Comparison of ENCODE assay signal across 8 cellular contexts in genomic region chr14:73759714-73760597, GRCh38. TPM values are rescaled to one million over a fixed set of nuclear protein-coding genes. Genes with fewer than 3 reads are reported as not detected.
DNase-seq lines count a peak whose midpoint lies in the region; ATAC-seq, FAIRE-seq and TF ChIP-seq lines count a peak whose summit lies in the region.

No MANE protein-coding gene starts in this region.

- H3K9me2 ChIP-seq in SU-DHL-6 (replicated peaks; ENCODE audit: insufficient read depth, low read length), result no peaks in the 10 kb centered on the region

- H4K20me1 ChIP-seq in SU-DHL-6 (ENCODE audit: low read depth, low read length), result no peaks in the 10 kb centered on the region; the same call in 1 of the 2 replicates

- peak; percentile 70 for ATAC-seq in HG02798 (IDR thresholded peaks at IDR 0.05; ENCODE audit: poor library complexity, unreplicated experiment)
- ATAC-seq in activated naive CD8-positive, alpha-beta T cell treated with anti-CD3 and anti-CD28 coated beads, Interleukin-2, amount 50 U/mL, for 24 hours, result peak; percentile 75

- peak overlapping the region; percentile 26 for H4K8ac ChIP-seq in trophoblast cell (ENCODE audit: low read depth, low read length)

- H3K9me3 Mint-ChIP-seq in activated naive CD8-positive, alpha-beta T cell treated with anti-CD3 and anti-CD28 coated beads, Interleukin-2, amount 50 U/mL, for 24 hours, result no peaks in the 10 kb centered on the region

- WGBS in trophoblast cell (ENCODE audit: extremely low coverage, insufficient coverage, insufficient read length), result no CpG with 5 or more reads among the region's 93 CpGs
- WGBS in tibial nerve, 2 donors, result 0 to 1% methylated on average over 30 to 60 of the region's 93 CpGs

- peak; percentile 81 to 96 for TF ChIP-seq EP300 in tibial nerve (IDR thresholded peaks at IDR 0.05)

- H3K4me1 Mint-ChIP-seq in activated naive CD8-positive, alpha-beta T cell treated with anti-CD3 and anti-CD28 coated beads, Interleukin-2, amount 50 U/mL, for 24 hours, result peaks cover 81% of the 10 kb centered on the region

- no peaks in the 10 kb centered on the region for H3K36me3 ChIP-seq in SU-DHL-6 (ENCODE audit: low read length)
- H3K36me3 ChIP-seq in cardiac muscle cell, result no peaks in the 10 kb centered on the region
- no peaks in the 10 kb centered on the region for H3K36me3 ChIP-seq in trophoblast cell (ENCODE audit: control insufficient read depth in 1 of 2, insufficient read depth in 2 of 2, low read length in 2 of 2)
- H3K36me3 ChIP-seq in tibial nerve, result no peaks in the 10 kb centered on the region

- H3K9me3 ChIP-seq in SU-DHL-6 (ENCODE audit: insufficient read depth, low read length) (no peaks in the 10 kb centered on the region), cardiac muscle cell (ENCODE audit: low read depth) (no peaks in the 10 kb centered on the region), trophoblast cell (ENCODE audit: insufficient read depth, low read depth, low read length) (no peaks in the 10 kb centered on the region), tibial nerve (no peaks in the 10 kb centered on the region)

- peak overlapping the region; percentile 52 for H4K91ac ChIP-seq in trophoblast cell (ENCODE audit: low read depth, low read length)

- peak; percentile 86 for FAIRE-seq in GM12892 (lab: Jason Lieb, UNC)

- peaks cover 25% of the 10 kb centered on the region for H3K79me1 ChIP-seq in trophoblast cell (ENCODE audit: low read length)

- H2BK12ac ChIP-seq in trophoblast cell (ENCODE audit: low read length), result peak overlapping the region; percentile 55

- H3K18ac ChIP-seq in trophoblast cell (ENCODE audit: low read length), result peak overlapping the region; percentile 47

- H3K27me3 Mint-ChIP-seq in activated naive CD8-positive, alpha-beta T cell treated with anti-CD3 and anti-CD28 coated beads, Interleukin-2, amount 50 U/mL, for 24 hours, result no peaks in the 10 kb centered on the region

- H3K27ac Mint-ChIP-seq in activated naive CD8-positive, alpha-beta T cell treated with anti-CD3 and anti-CD28 coated beads, Interleukin-2, amount 50 U/mL, for 24 hours, result peak overlapping the region; percentile 98

- peak overlapping the region; percentile 86 for H2BK5ac ChIP-seq in trophoblast cell (ENCODE audit: low read depth, low read length, poor library complexity)

- H2AFZ ChIP-seq in SU-DHL-6 (ENCODE audit: low read depth, low read length, severe bottlenecking), result no peak overlapping the region
- peak overlapping the region; percentile 46 for H2AFZ ChIP-seq in trophoblast cell (ENCODE audit: insufficient read depth, low read length, poor library complexity)

- H3K4me3 ChIP-seq in SU-DHL-6 (ENCODE audit: insufficient read depth, low read length, poor library complexity, severe bottlenecking), result peak overlapping the region; percentile 82
- H3K4me3 ChIP-seq in cardiac muscle cell, result peak overlapping the region; percentile 63
- H3K4me3 ChIP-seq in trophoblast cell (ENCODE audit: low read depth, low read length), result peak overlapping the region; percentile 87
- H3K4me3 ChIP-seq in tibial nerve, result peak overlapping the region; percentile 62 to 87 (median 74)

- H3K4me3 Mint-ChIP-seq in activated naive CD8-positive, alpha-beta T cell treated with anti-CD3 and anti-CD28 coated beads, Interleukin-2, amount 50 U/mL, for 24 hours, result peak overlapping the region; percentile 86

- H3K79me2 ChIP-seq in SU-DHL-6 (ENCODE audit: insufficient read depth, low read length), result peaks cover 53% of the 10 kb centered on the region
- H3K79me2 ChIP-seq in trophoblast cell (ENCODE audit: control insufficient read depth, insufficient read depth, low read length, poor library complexity), result peaks cover 27% of the 10 kb centered on the region

- H3K27ac ChIP-seq in SU-DHL-6 (ENCODE audit: low read depth, low read length) (peak overlapping the region; percentile 97), cardiac muscle cell (peak overlapping the region; percentile 82), trophoblast cell (ENCODE audit: low read depth, low read length) (peak overlapping the region; percentile 97), tibial nerve (peak overlapping the region; percentile 91 to 99 (median 98))

- peak overlapping the region; percentile 7 for H3K4ac ChIP-seq in trophoblast cell (ENCODE audit: low read depth, low read length)

- TF ChIP-seq POLR2A in GM12892 (IDR thresholded peaks at IDR 0.05; ENCODE audit: low read depth, low read length) (peak; percentile 98), tibial nerve (IDR thresholded peaks at IDR 0.05) (peak; percentile 87 to 90)

- H2AK5ac ChIP-seq in trophoblast cell (ENCODE audit: low read length), result no peak overlapping the region

- H3K23ac ChIP-seq in trophoblast cell (ENCODE audit: low read length), result no peak overlapping the region

- DNase-seq in GM12892 (ENCODE audit: insufficient read length) (peak; percentile 79), NCI-H1417 treated with DMSO at 0.1 percent for 48 hours (lab: John Stamatoyannopoulos, UW) (peak; percentile 83), cardiac muscle cell (ENCODE audit: low read depth in 1 of 2, low spot score in 1 of 2) (peak; percentile 96 to 99), trophoblast cell (peak; percentile 98 to 99), tibial nerve (ENCODE audit: low spot score in 2 of 2) (peak; percentile 93 to 94)
- peak; percentile 98 for DNase-seq in activated naive CD8-positive, alpha-beta T cell treated with anti-CD3 and anti-CD28 coated beads, Interleukin-2, amount 50 U/mL, for 24 hours

- H3K27me3 ChIP-seq in SU-DHL-6 (ENCODE audit: low read length), result no peaks in the 10 kb centered on the region
- no peaks in the 10 kb centered on the region for H3K27me3 ChIP-seq in cardiac muscle cell
- no peaks in the 10 kb centered on the region for H3K27me3 ChIP-seq in trophoblast cell (ENCODE audit: insufficient read depth, low read length)
- no peaks in the 10 kb centered on the region for H3K27me3 ChIP-seq in tibial nerve

- peak overlapping the region; percentile 54 for H3K14ac ChIP-seq in trophoblast cell (ENCODE audit: low read length)

- peaks cover 23% of the 10 kb centered on the region for H3K36me3 Mint-ChIP-seq in activated naive CD8-positive, alpha-beta T cell treated with anti-CD3 and anti-CD28 coated beads, Interleukin-2, amount 50 U/mL, for 24 hours (ENCODE audit: low read depth)

- peak overlapping the region; percentile 54 for H4K12ac ChIP-seq in trophoblast cell (ENCODE audit: low read depth, low read length)

- H3K4me2 ChIP-seq in SU-DHL-6 (ENCODE audit: low read depth, low read length, poor library complexity, severe bottlenecking), result peak overlapping the region; percentile 81
- peak overlapping the region; percentile 97 for H3K4me2 ChIP-seq in trophoblast cell (ENCODE audit: low read length)

- H3K9ac ChIP-seq in SU-DHL-6 (ENCODE audit: low read length) (peak overlapping the region; percentile 96), trophoblast cell (ENCODE audit: low read length) (peak overlapping the region; percentile 60)

- TF ChIP-seq CTCF in SU-DHL-6 (IDR thresholded peaks at IDR 0.05; ENCODE audit: insufficient read depth, low read length, poor library complexity, severe bottlenecking), result no peak
- TF ChIP-seq CTCF in cardiac muscle cell (IDR thresholded peaks at IDR 0.05; ENCODE audit: low read depth, low read length), result no peak
- TF ChIP-seq CTCF in tibial nerve (IDR thresholded peaks at IDR 0.05), result peak in 3 of 5 experiments; percentile 9 to 75 (median 41)

- peaks cover 74% of the 10 kb centered on the region for H3F3A ChIP-seq in SU-DHL-6 (ENCODE audit: insufficient read depth)

- peaks cover 44% of the 10 kb centered on the region for H3K4me1 ChIP-seq in cardiac muscle cell (ENCODE audit: low read depth)
- peaks cover 45 to 54% of the 10 kb centered on the region in 2 experiments for H3K4me1 ChIP-seq in trophoblast cell (ENCODE audit: control insufficient read depth in 1 of 2, insufficient read depth in 2 of 2, low read length in 2 of 2)
- H3K4me1 ChIP-seq in tibial nerve, result peaks cover 0 to 88% (median 80%) of the 10 kb centered on the region in 4 donors

- peak overlapping the region; percentile 50 for H2BK120ac ChIP-seq in trophoblast cell (ENCODE audit: insufficient read depth, low read length, poor library complexity)

RNA-seq across cellular contexts. Expression of gene PNMA1, which starts 45.8 kb away (rescaled TPM):
- polyA plus RNA-seq in GM12892 (2012; ENCODE audit: missing spikeins), result 13.3 TPM
- total RNA-seq in cardiac muscle cell (37.2 and 39.9 TPM in 2 replicates), tibial nerve (10 to 100 TPM; 21.2 to 43.5 (median 34.2) TPM)
- polyA plus RNA-seq in cardiac muscle cell, result 72.4 and 77.4 TPM in 2 replicates
- 19.1 and 19.3 TPM in 2 replicates for polyA plus RNA-seq in trophoblast cell (2013)

Comparison
In these comparisons a context has a peak if more than half of its experiments do, and no peak if none do; other contexts are left out.
1. Peak in every context shown above with its lines: DNase-seq, ATAC-seq, H3K4me3 ChIP-seq and H3K27ac ChIP-seq.
2. CTCF ChIP-seq: peak in tibial nerve (3 of 5); none in SU-DHL-6 (single experiment) and cardiac muscle cell (single experiment).